ENCODE assay signal across 26 cellular contexts in genomic region chr11:45410391-45411215, GRCh38.
DNase-seq lines count a peak whose midpoint lies in the region; ATAC-seq and TF ChIP-seq lines count a peak whose summit lies in the region.
"Had no signal": no experiment of that assay in that cellular context is flagged by ENCODE, and none has a peak within 500 bp of the region (broad histone marks: within the 10 kb centered on the region; RNA-seq: fewer than 3 reads in every experiment).

No MANE protein-coding gene starts in this region.

- intact Hi-C loops in head of caudate nucleus (cut with DNase I): no loop called here
- intact Hi-C loops in lower lobe of right lung (cut with DNase I): no loop called here

- peaks cover 12% of the 10 kb centered on the region for H3K27me3 Mint-ChIP-seq in glutamatergic neuron (ENCODE audit: unreplicated experiment)
- peaks cover 13% of the 10 kb centered on the region for H3K27me3 Mint-ChIP-seq in mesothelial cell of epicardium (ENCODE audit: low read depth)

- H3K9ac ChIP-seq in ES-I3 (ENCODE audit: low read depth, low read length): 0 out of 2 replicates have a peak overlapping the region, but pooled peaks have one; percentile 19
- H3K9ac ChIP-seq in HUES6 (ENCODE audit: low read length): peak overlapping the region; percentile 62

- H3K9me3 Mint-ChIP-seq in glutamatergic neuron (ENCODE audit: unreplicated experiment): peaks cover 4% of the 10 kb centered on the region
- no peaks in the 10 kb centered on the region for H3K9me3 Mint-ChIP-seq in mesothelial cell of epicardium
- H3K9me3 Mint-ChIP-seq: activated naive CD4-positive, alpha-beta T cell treated with anti-CD3 and anti-CD28 coated beads, Interleukin-2, amount 50 U/mL, for 72 hours; CD14-positive monocyte; effector memory CD8-positive, alpha-beta T cell; stimulated activated memory B cell treated with anti-CD40 and anti-IgM and Interleukin-4, amounts not matched to agents 10 μg/mL and 1 μg/mL and 100 μg/mL, for 72 hours; T-cell had no signal

- H3K4me1 Mint-ChIP-seq in glutamatergic neuron (ENCODE audit: low read depth, unreplicated experiment): peaks cover 37% of the 10 kb centered on the region
- peaks cover 28% of the 10 kb centered on the region for H3K4me1 Mint-ChIP-seq in mesothelial cell of epicardium
- H3K4me1 Mint-ChIP-seq: activated CD8-positive, alpha-beta memory T cell treated with anti-CD3 and anti-CD28 coated beads, Interleukin-2, amount 10 ng/mL, durations not matched to agents 7 days and 5 days; CD14-positive monocyte; naive thymus-derived CD4-positive, alpha-beta T cell; stimulated activated memory B cell treated with anti-CD40 and anti-IgM and Interleukin-4, amounts not matched to agents 10 μg/mL and 1 μg/mL and 100 μg/mL, for 72 hours; T-cell had no signal

- peaks cover 31% of the 10 kb centered on the region for H3K4me1 ChIP-seq in ES-I3 (ENCODE audit: insufficient read depth, low read length)
- H3K4me1 ChIP-seq in HUES6 (ENCODE audit: control insufficient read depth, insufficient read depth, low read length): peaks cover 55% of the 10 kb centered on the region
- H3K4me1 ChIP-seq in lower lobe of right lung: no peaks in the 10 kb centered on the region

- H3K36me3 Mint-ChIP-seq in glutamatergic neuron (ENCODE audit: unreplicated experiment) (no peaks in the 10 kb centered on the region), mesothelial cell of epicardium (no peaks in the 10 kb centered on the region)
- H3K36me3 Mint-ChIP-seq: activated CD8-positive, alpha-beta memory T cell treated with anti-CD3 and anti-CD28 coated beads, Interleukin-2, amount 10 ng/mL, durations not matched to agents 7 days and 5 days; activated naive CD4-positive, alpha-beta T cell treated with anti-CD3 and anti-CD28 coated beads, Interleukin-2, amount 50 U/mL, for 72 hours; CD14-positive monocyte; naive thymus-derived CD4-positive, alpha-beta T cell; stimulated activated memory B cell treated with anti-CD40 and anti-IgM and Interleukin-4, amounts not matched to agents 10 μg/mL and 1 μg/mL and 100 μg/mL, for 72 hours; T-cell had no signal

- H3K36me3 ChIP-seq in ES-I3 (ENCODE audit: insufficient read depth, low read length) (no peaks in the 10 kb centered on the region), HUES6 (ENCODE audit: control insufficient read depth, insufficient read depth, low read length) (no peaks in the 10 kb centered on the region), lower lobe of right lung (no peaks in the 10 kb centered on the region)
- H3K36me3 ChIP-seq: thoracic aorta had no signal

- DNase-seq in glutamatergic neuron: peak; percentile 43
- no peak for DNase-seq in mesothelial cell of epicardium (ENCODE audit: low spot score in 2 of 2, unreplicated experiment in 2 of 2)
- no peak for DNase-seq in head of caudate nucleus
- DNase-seq in lower lobe of right lung: no peak
- DNase-seq in NK-92 (lab: John Stamatoyannopoulos, UW; ENCODE audit: unreplicated experiment): no peak
- DNase-seq: activated CD4-positive, alpha-beta T cell treated with anti-CD3 and anti-CD28 coated beads for 48 hours; activated CD8-positive, alpha-beta memory T cell treated with anti-CD3 and anti-CD28 coated beads, Interleukin-2, amount 10 ng/mL, durations not matched to agents 7 days and 5 days; effector memory CD8-positive, alpha-beta T cell; GDM1; GOT3; Kasumi-1; naive thymus-derived CD4-positive, alpha-beta T cell; NCI-H2107; NCI-H526; OCI-M1; posterior cingulate gyrus; SHP77 treated with DMSO at 0.1 percent for 48 hours; stimulated activated CD4-positive, alpha-beta T cell treated with anti-CD3 and anti-CD28 coated beads, Interleukin-1b, Interleukin-23, amount 100 ng/mL, for 48 hours; T-cell had no signal

- H3K27ac Mint-ChIP-seq in glutamatergic neuron (ENCODE audit: unreplicated experiment) (peak overlapping the region; percentile 97), mesothelial cell of epicardium (peak overlapping the region; percentile 23)
- H3K27ac Mint-ChIP-seq: activated CD8-positive, alpha-beta memory T cell treated with anti-CD3 and anti-CD28 coated beads, Interleukin-2, amount 10 ng/mL, durations not matched to agents 7 days and 5 days; activated naive CD4-positive, alpha-beta T cell treated with anti-CD3 and anti-CD28 coated beads, Interleukin-2, amount 50 U/mL, for 72 hours; effector memory CD8-positive, alpha-beta T cell; naive thymus-derived CD4-positive, alpha-beta T cell; stimulated activated memory B cell treated with anti-CD40 and anti-IgM and Interleukin-4, amounts not matched to agents 10 μg/mL and 1 μg/mL and 100 μg/mL, for 72 hours; T-cell had no signal

- H3K4me3 Mint-ChIP-seq in glutamatergic neuron (ENCODE audit: unreplicated experiment): peak overlapping the region; percentile 85
- no peak overlapping the region for H3K4me3 Mint-ChIP-seq in mesothelial cell of epicardium
- H3K4me3 Mint-ChIP-seq: activated CD8-positive, alpha-beta memory T cell treated with anti-CD3 and anti-CD28 coated beads, Interleukin-2, amount 10 ng/mL, durations not matched to agents 7 days and 5 days; CD14-positive monocyte; effector memory CD8-positive, alpha-beta T cell; naive thymus-derived CD4-positive, alpha-beta T cell; stimulated activated memory B cell treated with anti-CD40 and anti-IgM and Interleukin-4, amounts not matched to agents 10 μg/mL and 1 μg/mL and 100 μg/mL, for 72 hours; T-cell had no signal

- H3K9me3 ChIP-seq in ES-I3 (ENCODE audit: control insufficient read depth, insufficient read depth, low read length): no peaks in the 10 kb centered on the region
- no peaks in the 10 kb centered on the region for H3K9me3 ChIP-seq in HUES6 (ENCODE audit: control insufficient read depth, insufficient read depth, low read depth, low read length)
- no peaks in the 10 kb centered on the region for H3K9me3 ChIP-seq in lower lobe of right lung
- H3K9me3 ChIP-seq: thoracic aorta had no signal

- H3K4me3 ChIP-seq in HUES6 (ENCODE audit: low read depth, low read length) (peak overlapping the region; percentile 40; the same call in 1 of the 2 replicates), lower lobe of right lung (no peak overlapping the region)
- H3K4me3 ChIP-seq: thoracic aorta had no signal

- no peak for TF ChIP-seq CTCF in glutamatergic neuron (IDR thresholded peaks at IDR 0.05; ENCODE audit: partially characterized antibody, unreplicated experiment)
- TF ChIP-seq CTCF in mesothelial cell of epicardium (IDR thresholded peaks at IDR 0.05; ENCODE audit: unreplicated experiment): no peak
- no peak for TF ChIP-seq CTCF in lower lobe of right lung (IDR thresholded peaks at IDR 0.05)

- ATAC-seq in lower lobe of right lung (no peak), GM19351 (IDR thresholded peaks at IDR 0.05; ENCODE audit: unreplicated experiment) (no peak)
- ATAC-seq: activated CD8-positive, alpha-beta memory T cell treated with anti-CD3 and anti-CD28 coated beads, Interleukin-2, amount 10 ng/mL, durations not matched to agents 7 days and 5 days; activated naive CD4-positive, alpha-beta T cell treated with anti-CD3 and anti-CD28 coated beads, Interleukin-2, amount 50 U/mL, for 72 hours; effector memory CD8-positive, alpha-beta T cell; naive thymus-derived CD4-positive, alpha-beta T cell; stimulated activated memory B cell treated with anti-CD40 and anti-IgM and Interleukin-4, amounts not matched to agents 10 μg/mL and 1 μg/mL and 100 μg/mL, for 72 hours; T-cell had no signal

- H3K27me3 ChIP-seq in HUES6 (ENCODE audit: control insufficient read depth, insufficient read depth, low read length) (no peaks in the 10 kb centered on the region), lower lobe of right lung (ENCODE audit: low read depth) (peaks cover 29% of the 10 kb centered on the region)

- H3K27ac ChIP-seq in HUES6 (ENCODE audit: low read depth, low read length): peak overlapping the region; percentile 36; the same call in 1 of the 2 replicates
- no peak overlapping the region for H3K27ac ChIP-seq in lower lobe of right lung
